Comparison of ENCODE assay signal across 2 cellular contexts in the genomic region with DNA sequence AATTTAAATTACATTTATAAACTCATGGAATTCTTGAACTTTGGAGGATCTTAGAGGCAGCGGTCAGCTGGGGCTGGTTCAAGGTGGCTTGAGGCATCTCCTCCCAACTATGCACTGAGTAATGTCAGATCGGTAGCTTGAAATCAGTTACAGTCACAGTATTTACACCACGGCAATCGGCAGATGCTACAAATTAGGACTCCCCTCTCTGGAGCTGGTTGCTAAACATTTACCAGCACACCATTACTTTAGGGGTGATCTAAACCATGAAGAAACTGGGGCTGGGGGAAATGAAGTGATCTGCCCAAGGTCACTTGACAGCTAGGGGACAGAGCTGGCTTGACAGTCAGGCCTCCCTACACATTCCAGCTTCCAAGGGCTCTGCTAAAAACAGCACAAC.
TF ChIP-seq lines count a peak whose summit lies in the region.

No MANE protein-coding gene starts in this region.

TF ChIP-seq in HepG2, 621 proteins besides CTCF, POLR2A, EP300 and RAD21:
- TF ChIP-seq ZNF230 (CRISPR knock-in tag; IDR thresholded peaks at IDR 0.05) (no peak), NFKBIZ (CRISPR knock-in tag; IDR thresholded peaks at IDR 0.05) (no peak), TEAD3 (CRISPR knock-in tag; optimal IDR thresholded peaks at IDR 0.05; ENCODE audit: borderline replicate concordance) (peak; percentile 40), ZNF589 (CRISPR knock-in tag; conservative IDR thresholded peaks at IDR 0.05) (no peak), ZNF7 (CRISPR knock-in tag; IDR thresholded peaks at IDR 0.05) (no peak)
- TF ChIP-seq, protein P1, sequence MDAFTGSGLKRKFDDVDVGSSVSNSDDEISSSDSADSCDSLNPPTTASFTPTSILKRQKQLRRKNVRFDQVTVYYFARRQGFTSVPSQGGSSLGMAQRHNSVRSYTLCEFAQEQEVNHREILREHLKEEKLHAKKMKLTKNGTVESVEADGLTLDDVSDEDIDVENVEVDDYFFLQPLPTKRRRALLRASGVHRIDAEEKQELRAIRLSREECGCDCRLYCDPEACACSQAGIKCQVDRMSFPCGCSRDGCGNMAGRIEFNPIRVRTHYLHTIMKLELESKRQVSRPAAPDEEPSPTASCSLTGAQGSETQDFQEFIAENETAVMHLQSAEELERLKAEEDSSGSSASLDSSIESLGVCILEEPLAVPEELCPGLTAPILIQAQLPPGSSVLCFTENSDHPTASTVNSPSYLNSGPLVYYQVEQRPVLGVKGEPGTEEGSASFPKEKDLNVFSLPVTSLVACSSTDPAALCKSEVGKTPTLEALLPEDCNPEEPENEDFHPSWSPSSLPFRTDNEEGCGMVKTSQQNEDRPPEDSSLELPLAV (CRISPR knock-in tag; conservative IDR thresholded peaks at IDR 0.05; ENCODE audit: low read depth) = no peak
- TF ChIP-seq, protein P2, sequence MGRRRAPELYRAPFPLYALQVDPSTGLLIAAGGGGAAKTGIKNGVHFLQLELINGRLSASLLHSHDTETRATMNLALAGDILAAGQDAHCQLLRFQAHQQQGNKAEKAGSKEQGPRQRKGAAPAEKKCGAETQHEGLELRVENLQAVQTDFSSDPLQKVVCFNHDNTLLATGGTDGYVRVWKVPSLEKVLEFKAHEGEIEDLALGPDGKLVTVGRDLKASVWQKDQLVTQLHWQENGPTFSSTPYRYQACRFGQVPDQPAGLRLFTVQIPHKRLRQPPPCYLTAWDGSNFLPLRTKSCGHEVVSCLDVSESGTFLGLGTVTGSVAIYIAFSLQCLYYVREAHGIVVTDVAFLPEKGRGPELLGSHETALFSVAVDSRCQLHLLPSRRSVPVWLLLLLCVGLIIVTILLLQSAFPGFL (CRISPR knock-in tag; IDR thresholded peaks at IDR 0.05) = no peak

TF ChIP-seq in H1, 55 proteins besides CTCF, POLR2A, EP300 and RAD21:
- TF ChIP-seq CREB1 (IDR thresholded peaks at IDR 0.05) (no peak), POU5F1 (IDR thresholded peaks at IDR 0.05; ENCODE audit: low read depth, low read length) (no peak), CEBPB (IDR thresholded peaks at IDR 0.05; ENCODE audit: low read depth, low read length) (no peak), BACH1 (IDR thresholded peaks at IDR 0.05; ENCODE audit: low read length) (no peak), SP2 (IDR thresholded peaks at IDR 0.05; ENCODE audit: low read length) (no peak), SRF (IDR thresholded peaks at IDR 0.05; ENCODE audit: low read depth, low read length) (no peak), PHF8 (conservative IDR thresholded peaks at IDR 0.05; ENCODE audit: low read depth, low read length) (no peak), CBX5 (IDR thresholded peaks at IDR 0.05; ENCODE audit: low read depth, low read length) (no peak), RFX5 (IDR thresholded peaks at IDR 0.05; ENCODE audit: borderline replicate concordance, low read depth, low read length) (no peak), EGR1 (IDR thresholded peaks at IDR 0.05; ENCODE audit: borderline replicate concordance, low read depth, low read length) (no peak), SP1 (IDR thresholded peaks at IDR 0.05; ENCODE audit: low read depth, low read length) (no peak), JUN (IDR thresholded peaks at IDR 0.05; ENCODE audit: low read depth, low read length) (no peak), SIRT6 (IDR thresholded peaks at IDR 0.05; ENCODE audit: low read length) (no peak), ZNF274 (IDR thresholded peaks at IDR 0.05; ENCODE audit: borderline replicate concordance, extremely low read depth, low read length) (no peak), JUND (IDR thresholded peaks at IDR 0.05; ENCODE audit: low read length) (no peak), GABPA (IDR thresholded peaks at IDR 0.05; ENCODE audit: borderline replicate concordance, insufficient read depth, low read length) (no peak), BCL11A (IDR thresholded peaks at IDR 0.05; ENCODE audit: low read depth in 2 of 2, low read length in 2 of 2) (no peak)
